ENCODE assay signal across 1 cellular context in the genomic region with DNA sequence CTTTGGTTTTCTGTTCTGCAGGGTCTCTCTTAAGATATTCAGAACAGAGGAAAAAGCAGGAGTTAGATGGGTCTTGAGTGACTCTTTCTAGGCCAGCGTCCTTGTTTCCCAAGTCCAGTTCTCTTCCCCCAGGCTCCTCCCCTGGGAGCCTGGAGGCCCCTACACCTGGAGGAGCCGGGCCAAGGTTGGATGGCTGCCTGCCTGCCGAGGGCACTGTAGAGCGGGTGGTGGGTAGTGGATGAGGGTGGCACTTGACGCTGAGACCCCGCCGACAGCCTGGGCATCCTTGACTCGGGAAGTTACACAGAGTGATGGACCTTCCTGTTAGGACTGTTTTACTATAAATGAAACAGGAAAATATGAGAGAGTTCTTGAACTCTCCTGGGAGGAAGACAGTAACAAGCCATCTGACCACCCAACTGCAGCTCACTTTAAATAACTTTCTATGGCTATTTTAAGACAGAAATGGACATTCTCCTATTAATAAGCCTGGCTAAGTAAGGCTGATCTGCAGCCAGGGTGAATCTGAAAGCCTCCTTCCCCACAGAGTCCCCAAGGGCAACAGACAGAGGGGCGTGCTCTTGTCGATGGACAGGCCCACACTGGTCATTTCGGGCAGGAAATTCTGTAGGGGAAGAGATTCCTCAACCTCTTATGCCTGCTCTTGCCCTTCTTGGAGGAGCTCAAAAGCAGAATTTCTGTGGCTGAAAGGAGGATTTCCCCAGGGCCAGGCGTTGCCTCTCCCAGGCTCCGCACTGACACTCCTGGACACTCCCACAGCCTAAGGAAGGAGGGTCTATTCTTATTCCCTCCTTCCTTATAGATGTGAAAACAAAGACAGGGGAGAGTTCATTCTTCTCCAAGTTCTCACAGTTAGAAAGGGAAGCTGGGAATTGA.
TF ChIP-seq lines count a peak whose summit lies in the region.

No MANE protein-coding gene starts in this region.

TF ChIP-seq in HepG2, 621 proteins besides CTCF, POLR2A, EP300 and RAD21:
- no peak for TF ChIP-seq HCFC1 (IDR thresholded peaks at IDR 0.05; ENCODE audit: low read depth, low read length)
- no peak for TF ChIP-seq ZBTB3 (CRISPR knock-in tag; IDR thresholded peaks at IDR 0.05; ENCODE audit: borderline replicate concordance, low read depth)
- no peak for TF ChIP-seq EED (CRISPR knock-in tag; IDR thresholded peaks at IDR 0.05)
